Comparison of ENCODE assay signal across 15 cellular contexts in genomic region chr6:90621581-90621980, GRCh38.
"Had no signal": no experiment of that assay in that cellular context is flagged by ENCODE, and none has a peak within 500 bp of the region (broad histone marks: within the 10 kb centered on the region; RNA-seq: fewer than 3 reads in every experiment).

No MANE protein-coding gene starts in this region.

- DNase-seq: KBM-7, MV-4-11, NCI-H1048, NCI-H1105, NCI-H1417, NCI-H1436 treated with DMSO at 0.1 percent for 48 hours, NCI-H187, NCI-H2029, NCI-H2081 treated with DMSO at 0.1 percent for 48 hours, NCI-H2227 treated with DMSO at 0.1 percent for 48 hours, NCI-H526 treated with DMSO at 0.1 percent for 48 hours, NCI-H774, Right ventricle myocardium superior, RPMI8226, SIG-M5 had no signal
